ENCODE assay signal across 23 cellular contexts in the genomic region with DNA sequence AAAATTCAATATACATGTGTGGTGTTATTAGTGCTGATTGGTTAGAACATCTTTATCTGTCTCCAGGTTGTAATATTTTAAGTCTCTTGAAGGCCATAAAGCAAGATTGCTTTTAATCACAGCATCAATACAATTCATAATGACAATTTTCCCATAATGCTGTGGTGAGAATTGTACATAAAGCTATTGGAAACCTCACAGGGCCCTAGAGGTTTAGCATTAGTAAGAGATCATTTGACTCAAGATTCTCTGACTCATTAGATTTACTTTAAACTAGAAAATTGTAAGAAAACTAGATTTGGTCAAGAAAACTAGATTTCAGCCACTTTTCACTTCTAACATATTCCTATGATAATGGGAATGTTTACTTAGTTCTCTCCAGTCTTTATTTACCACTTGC.
"Had no signal": no experiment of that assay in that cellular context is flagged by ENCODE, and none has a peak within 500 bp of the region (broad histone marks: within the 10 kb centered on the region; RNA-seq: fewer than 3 reads in every experiment).

No MANE protein-coding gene starts in this region.

- H3K9me3 ChIP-seq: mucosa of descending colon, ovary, right atrium auricular region, right lobe of liver, transverse colon, upper lobe of left lung had no signal

- H3K4me3 Mint-ChIP-seq: immature natural killer cell; naive thymus-derived CD4-positive, alpha-beta T cell; natural killer cell treated with Interleukin-12 subunit alpha and Interleukin-12 subunit beta and Interleukin-15 and Interleukin-18, amount 100 ng/mL, for 72 hours; stimulated activated naive CD8-positive, alpha-beta T cell treated with anti-CD3 and anti-CD28 coated beads, Interleukin-15, Interleukin-2, amounts not matched to agents 100 ng/mL and 50 ng/mL, for 24 hours had no signal

- H3K27ac Mint-ChIP-seq: immature natural killer cell; naive thymus-derived CD4-positive, alpha-beta T cell; natural killer cell treated with Interleukin-12 subunit alpha and Interleukin-12 subunit beta and Interleukin-15 and Interleukin-18, amount 100 ng/mL, for 72 hours; progenitor cell of endocrine pancreas; stimulated activated naive CD8-positive, alpha-beta T cell treated with anti-CD3 and anti-CD28 coated beads, Interleukin-15, Interleukin-2, amounts not matched to agents 100 ng/mL and 50 ng/mL, for 24 hours had no signal

- H3K4me1 ChIP-seq: left ventricle myocardium inferior, right atrium auricular region, right lobe of liver, spleen, transverse colon, upper lobe of left lung had no signal

- DNase-seq: head of caudate nucleus; hippocampal formation; immature natural killer cell; islet precursor cell; left ventricle myocardium inferior; midbrain; mucosa of descending colon; naive thymus-derived CD4-positive, alpha-beta T cell; ovary; right lobe of liver; small intestine; spleen; stimulated activated CD4-positive, alpha-beta T cell treated with anti-CD3 and anti-CD28 coated beads, Interleukin-2, amount 100 ng/mL, for 24 hours; stimulated activated CD4-positive, alpha-beta T cell treated with anti-CD3 and anti-CD28 coated beads, Interleukin-4, amount 100 ng/mL, for 1 hour; stimulated activated naive CD4-positive, alpha-beta T cell; substantia nigra; transverse colon; upper lobe of left lung had no signal

- H3K27me3 ChIP-seq: ovary, right atrium auricular region, right lobe of liver, spleen, transverse colon, upper lobe of left lung had no signal

- ATAC-seq: mucosa of descending colon; naive thymus-derived CD4-positive, alpha-beta T cell; natural killer cell treated with Interleukin-12 subunit alpha and Interleukin-12 subunit beta and Interleukin-15 and Interleukin-18, amount 100 ng/mL, for 72 hours; right lobe of liver had no signal

- H3K36me3 Mint-ChIP-seq: naive thymus-derived CD4-positive, alpha-beta T cell; natural killer cell treated with Interleukin-12 subunit alpha and Interleukin-12 subunit beta and Interleukin-15 and Interleukin-18, amount 100 ng/mL, for 72 hours had no signal

- H3K36me3 ChIP-seq: left ventricle myocardium inferior, ovary, right atrium auricular region, right lobe of liver, spleen, transverse colon, upper lobe of left lung had no signal

- H3K4me3 ChIP-seq: left ventricle myocardium inferior, lung, mucosa of descending colon, ovary, right atrium auricular region, right lobe of liver, spleen, transverse colon, upper lobe of left lung had no signal

- H3K4me1 Mint-ChIP-seq: immature natural killer cell; naive thymus-derived CD4-positive, alpha-beta T cell had no signal

- H3K27ac ChIP-seq: left ventricle myocardium inferior, ovary, right atrium auricular region, right lobe of liver, spleen, transverse colon, upper lobe of left lung had no signal
